In genomic region chr10:13660545-13660920, GRCh38 we compare ENCODE assay signal across 8 cellular contexts.
DNase-seq lines count a peak whose midpoint lies in the region; TF ChIP-seq lines count a peak whose summit lies in the region.

No MANE protein-coding gene starts in this region.

- POLR2A ChIA-PET in Caco-2 (lab: Charles Lee) = no interaction called here
- POLR2A ChIA-PET in activated CD4-positive, alpha-beta memory T cell treated with anti-CD3 and anti-CD28 coated beads for 36 hours (lab: Charles Lee) = no interaction called here

- H3K4me1 ChIP-seq in Caco-2 = no peaks in the 10 kb centered on the region
- H3K4me1 ChIP-seq in neural progenitor cell = peaks cover 19% of the 10 kb centered on the region

- H3K4me1 Mint-ChIP-seq in Caco-2 (ENCODE audit: low read depth, unreplicated experiment) (peaks cover 16% of the 10 kb centered on the region), endothelial cell (ENCODE audit: unreplicated experiment) (peaks cover 22% of the 10 kb centered on the region), neural progenitor cell (peaks cover 14% of the 10 kb centered on the region)
- peaks cover 9% of the 10 kb centered on the region for H3K4me1 Mint-ChIP-seq in activated CD4-positive, alpha-beta memory T cell treated with anti-CD3 and anti-CD28 coated beads for 36 hours (ENCODE audit: low read depth)

- CTCF ChIA-PET in Caco-2 (lab: Charles Lee) = no interaction called here
- CTCF ChIA-PET in activated CD4-positive, alpha-beta memory T cell treated with anti-CD3 and anti-CD28 coated beads for 36 hours (lab: Charles Lee) = interaction anchor here (1.3 to 3.0 kb wide), 5 partner anchors 43 to 123 kb away, joined by 3 to 38 read pairs (median 4); no protein-coding TSS in a partner anchor

- no peak overlapping the region for H2AFZ ChIP-seq in neural progenitor cell (replicated peaks)

- H3F3A ChIP-seq in neural progenitor cell (ENCODE audit: low read depth) = peaks cover 6% of the 10 kb centered on the region

- no peaks in the 10 kb centered on the region for H3K79me2 ChIP-seq in neural progenitor cell (ENCODE audit: low read depth)

- H3K36me3 Mint-ChIP-seq in Caco-2 (ENCODE audit: insufficient read depth, unreplicated experiment) (peaks cover 88% of the 10 kb centered on the region), endothelial cell (ENCODE audit: low read depth, unreplicated experiment) (peaks cover 40% of the 10 kb centered on the region), neural progenitor cell (peaks cover 25% of the 10 kb centered on the region)
- H3K36me3 Mint-ChIP-seq in activated CD4-positive, alpha-beta memory T cell treated with anti-CD3 and anti-CD28 coated beads for 36 hours = no peaks in the 10 kb centered on the region

- TF ChIP-seq CTCF in Caco-2 (IDR thresholded peaks at IDR 0.05; ENCODE audit: insufficient read depth in 1 of 2, low read depth in 1 of 2, low read length in 1 of 2, severe bottlenecking in 1 of 2, unreplicated experiment in 1 of 2) (no peak), endothelial cell (IDR thresholded peaks at IDR 0.05; ENCODE audit: unreplicated experiment) (no peak), neural progenitor cell (IDR thresholded peaks at IDR 0.05) (no peak), GM20000 (IDR thresholded peaks at IDR 0.05; ENCODE audit: extremely low read depth, missing control alignments) (no peak)

- H3K27me3 ChIP-seq in Caco-2 (replicated peaks; ENCODE audit: control insufficient read depth, insufficient read depth, low read length) = no peaks in the 10 kb centered on the region
- no peaks in the 10 kb centered on the region for H3K27me3 ChIP-seq in neural progenitor cell
- H3K27me3 ChIP-seq in H7 (ENCODE audit: control insufficient read depth, insufficient read depth, low read length) = no peaks in the 10 kb centered on the region

- no TSS peak for BruUV-seq in Caco-2 (replicated peaks; lab: Mats Ljungman, UMichigan)

- H4K20me1 ChIP-seq in neural progenitor cell (ENCODE audit: low read depth) = no peaks in the 10 kb centered on the region

- H3K4me2 ChIP-seq in neural progenitor cell = no peak overlapping the region

- no peak for DNase-seq in Caco-2
- peak; percentile 40 for DNase-seq in HPDE6-E6E7 (ENCODE audit: extremely low spot score)
- no peak for DNase-seq in endothelial cell (ENCODE audit: low spot score)
- no peak for DNase-seq in neural progenitor cell (ENCODE audit: low spot score)
- no peak for DNase-seq in HCEC 1CT
- no peak for DNase-seq in H7
- no peak for DNase-seq in GM20000 (ENCODE audit: low spot score)
- DNase-seq in activated CD4-positive, alpha-beta memory T cell treated with anti-CD3 and anti-CD28 coated beads for 36 hours = no peak

- H3K4me3 Mint-ChIP-seq in Caco-2 (ENCODE audit: unreplicated experiment) (no peak overlapping the region), endothelial cell (ENCODE audit: unreplicated experiment) (peak overlapping the region; percentile 37), neural progenitor cell (no peak overlapping the region)
- H3K4me3 Mint-ChIP-seq in activated CD4-positive, alpha-beta memory T cell treated with anti-CD3 and anti-CD28 coated beads for 36 hours = no peak overlapping the region

- H3K27me3 Mint-ChIP-seq in Caco-2 (ENCODE audit: insufficient read depth, unreplicated experiment) = no peaks in the 10 kb centered on the region
- no peaks in the 10 kb centered on the region for H3K27me3 Mint-ChIP-seq in endothelial cell (ENCODE audit: unreplicated experiment)
- peaks cover 3% of the 10 kb centered on the region for H3K27me3 Mint-ChIP-seq in neural progenitor cell (ENCODE audit: insufficient read depth, low read depth)
- no peaks in the 10 kb centered on the region for H3K27me3 Mint-ChIP-seq in activated CD4-positive, alpha-beta memory T cell treated with anti-CD3 and anti-CD28 coated beads for 36 hours

- H3K9me3 ChIP-seq in Caco-2 (no peaks in the 10 kb centered on the region), neural progenitor cell (ENCODE audit: low read depth) (no peaks in the 10 kb centered on the region)

- no peak overlapping the region for H3K9ac ChIP-seq in neural progenitor cell

- H3K27ac Mint-ChIP-seq in Caco-2 (ENCODE audit: unreplicated experiment) = peak overlapping the region; percentile 14
- peak overlapping the region; percentile 85 for H3K27ac Mint-ChIP-seq in endothelial cell (ENCODE audit: unreplicated experiment)
- peak overlapping the region; percentile 95 for H3K27ac Mint-ChIP-seq in neural progenitor cell
- no peak overlapping the region for H3K27ac Mint-ChIP-seq in activated CD4-positive, alpha-beta memory T cell treated with anti-CD3 and anti-CD28 coated beads for 36 hours

- peak overlapping the region; percentile 50 for H3K27ac ChIP-seq in neural progenitor cell

- intact Hi-C loops in Caco-2 (cut with micrococcal nuclease; ENCODE audit: unreplicated experiment) = loop anchor here (1.0 to 5.0 kb wide), 3 partner anchors 47 to 118 kb away; no protein-coding TSS in a partner anchor
- intact Hi-C loops in activated CD4-positive, alpha-beta memory T cell treated with anti-CD3 and anti-CD28 coated beads for 36 hours (cut with micrococcal nuclease) = loop anchor here (1.0 kb wide), 1 partner anchor 118 kb away; no protein-coding TSS in a partner anchor

- H3K36me3 ChIP-seq in Caco-2 (ENCODE audit: control insufficient read depth, insufficient read depth, low read length) (peaks cover 7% of the 10 kb centered on the region), neural progenitor cell (no peaks in the 10 kb centered on the region), H7 (replicated peaks; ENCODE audit: control insufficient read depth, insufficient read depth, low read length) (no peaks in the 10 kb centered on the region; the same call in 1 of the 2 replicates)

- H3K9me3 Mint-ChIP-seq in Caco-2 (ENCODE audit: unreplicated experiment) (no peaks in the 10 kb centered on the region), endothelial cell (ENCODE audit: unreplicated experiment) (no peaks in the 10 kb centered on the region), neural progenitor cell (no peaks in the 10 kb centered on the region)
- no peaks in the 10 kb centered on the region for H3K9me3 Mint-ChIP-seq in activated CD4-positive, alpha-beta memory T cell treated with anti-CD3 and anti-CD28 coated beads for 36 hours

- H3K4me3 ChIP-seq in Caco-2 (ENCODE audit: low read depth, low read length) (no peak overlapping the region), neural progenitor cell (no peak overlapping the region), H7 (ENCODE audit: insufficient read depth, low read depth, low read length) (no peak overlapping the region)
